In genomic region chr20:37267684-37268313, GRCh38 we compare ENCODE assay signal across 1 cellular context.
TF ChIP-seq lines count a peak whose summit lies in the region.

No MANE protein-coding gene starts in this region.

TF ChIP-seq in H1, 55 proteins besides CTCF, POLR2A, EP300 and RAD21:
- no peak for TF ChIP-seq KDM5A (IDR thresholded peaks at IDR 0.05; ENCODE audit: low read length)
- TF ChIP-seq USF2 (IDR thresholded peaks at IDR 0.05; ENCODE audit: low read length): no peak
- TF ChIP-seq TCF12 (IDR thresholded peaks at IDR 0.05; ENCODE audit: low read depth, low read length): 0 out of 2 replicates have a peak, but pooled peaks have one; percentile 13
- TF ChIP-seq SUZ12 (IDR thresholded peaks at IDR 0.05; ENCODE audit: low read length): no peak
- peak; percentile 97 for TF ChIP-seq RBBP5 (IDR thresholded peaks at IDR 0.05; ENCODE audit: borderline replicate concordance, low read depth, low read length)
- TF ChIP-seq ASH2L (IDR thresholded peaks at IDR 0.05; ENCODE audit: low read length): peak; percentile 66
- TF ChIP-seq GABPA (IDR thresholded peaks at IDR 0.05; ENCODE audit: borderline replicate concordance, insufficient read depth, low read length): 0 out of 2 replicates have a peak, but pooled peaks have one; percentile 16
- TF ChIP-seq E2F6 (IDR thresholded peaks at IDR 0.05): no peak
- no peak for TF ChIP-seq HDAC6 (IDR thresholded peaks at IDR 0.05; ENCODE audit: low read depth, low read length)
- TF ChIP-seq POLR2AphosphoS5 (IDR thresholded peaks at IDR 0.05; ENCODE audit: low read depth, low read length): no peak
- TF ChIP-seq TAF1 (IDR thresholded peaks at IDR 0.05; ENCODE audit: low read depth, low read length): 0 out of 2 replicates have a peak, but pooled peaks have one; percentile 54
- no peak for TF ChIP-seq NANOG (IDR thresholded peaks at IDR 0.05; ENCODE audit: insufficient read depth, low read depth, low read length, poor library complexity, severe bottlenecking)
- TF ChIP-seq ZNF274 (IDR thresholded peaks at IDR 0.05; ENCODE audit: borderline replicate concordance, extremely low read depth, low read length): no peak
- TF ChIP-seq KDM1A (IDR thresholded peaks at IDR 0.05; ENCODE audit: borderline replicate concordance, low read length): no peak
- TF ChIP-seq TAF7 (optimal IDR thresholded peaks at IDR 0.05; ENCODE audit: borderline replicate concordance, low read depth, low read length): no peak
- TF ChIP-seq SP1 (IDR thresholded peaks at IDR 0.05; ENCODE audit: low read depth, low read length): peak; percentile 64; the same call in 1 of the 2 replicates
- TF ChIP-seq YY1 (IDR thresholded peaks at IDR 0.05; ENCODE audit: low read depth, low read length): peak; percentile 67; the same call in 1 of the 2 replicates
- peak; percentile 38; the same call in 1 of the 2 replicates for TF ChIP-seq MAX (IDR thresholded peaks at IDR 0.05)
- no peak for TF ChIP-seq TEAD4 (IDR thresholded peaks at IDR 0.05; ENCODE audit: low read depth, low read length)
- TF ChIP-seq SIN3A (conservative IDR thresholded peaks at IDR 0.05 in 1 of 2, IDR thresholded peaks at IDR 0.05 in 1 of 2; ENCODE audit: low read depth in 1 of 2, low read length in 2 of 2): 0 out of 4 replicates have a peak, but pooled peaks of 1 of the 2 experiments have one; percentile 37
- TF ChIP-seq SIX5 (IDR thresholded peaks at IDR 0.05; ENCODE audit: low read depth, low read length): no peak
- no peak for TF ChIP-seq FOSL1 (IDR thresholded peaks at IDR 0.05; ENCODE audit: insufficient read depth, low read depth, low read length)
